Comparison of ENCODE assay signal across 28 cellular contexts in the genomic region with DNA sequence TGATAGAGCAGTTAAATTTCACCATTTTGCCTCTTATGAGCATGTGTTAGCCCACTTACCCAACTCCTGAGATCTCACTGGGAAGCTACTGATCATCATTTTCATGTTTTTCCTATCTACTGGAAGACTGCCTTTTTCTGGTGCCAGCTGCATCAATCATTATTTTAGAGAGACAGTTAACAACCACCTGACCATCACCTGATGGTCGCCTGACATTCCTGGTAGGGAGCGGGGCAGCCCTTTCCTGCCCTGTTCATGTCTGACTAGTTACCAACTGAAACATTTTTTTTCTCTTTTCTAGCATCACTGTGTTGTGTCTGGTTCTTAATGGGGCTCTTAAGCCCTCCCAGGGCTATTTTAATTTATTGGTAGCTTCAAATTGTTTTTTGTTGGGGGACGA. TPM values are rescaled to one million over a fixed set of nuclear protein-coding genes. Genes with fewer than 3 reads are reported as not detected.
"Had no signal": no experiment of that assay in that cellular context is flagged by ENCODE, and none has a peak within 500 bp of the region (broad histone marks: within the 10 kb centered on the region; RNA-seq: fewer than 3 reads in every experiment).

No MANE protein-coding gene starts in this region.

- H3K4me2 ChIP-seq: KMS-11, SK-N-SH had no signal

- H3K4me3 ChIP-seq: cardiac muscle cell, MG63 had no signal

- H3K27ac Mint-ChIP-seq: activated CD4-positive, alpha-beta memory T cell treated with anti-CD3 and anti-CD28 coated beads, Interleukin-2, amount 10 ng/mL, durations not matched to agents 7 days and 5 days; activated naive CD4-positive, alpha-beta T cell treated with anti-CD3 and anti-CD28 coated beads for 36 hours; activated naive CD8-positive, alpha-beta T cell; activated T-helper 17 cell treated with anti-CD3 and anti-CD28 coated beads, Interleukin-2, amount 50 U/mL, for 72 hours; brain had no signal

- H3K27ac ChIP-seq: cardiac muscle cell, KMS-11, VCaP had no signal

- H3K36me3 Mint-ChIP-seq: brain had no signal

- H3K4me3 Mint-ChIP-seq: activated CD4-positive, alpha-beta memory T cell treated with anti-CD3 and anti-CD28 coated beads, Interleukin-2, amount 10 ng/mL, durations not matched to agents 7 days and 5 days; activated naive CD4-positive, alpha-beta T cell treated with anti-CD3 and anti-CD28 coated beads for 36 hours; activated naive CD8-positive, alpha-beta T cell; activated T-helper 17 cell treated with anti-CD3 and anti-CD28 coated beads, Interleukin-2, amount 50 U/mL, for 72 hours; brain had no signal

- H3K36me3 ChIP-seq: cardiac muscle cell, MG63 had no signal

- DNase-seq: activated CD4-positive, alpha-beta memory T cell treated with anti-CD3 and anti-CD28 coated beads, Interleukin-2, amount 10 ng/mL, durations not matched to agents 7 days and 5 days; activated CD4-positive, alpha-beta T cell treated with anti-CD3 and anti-CD28 coated beads, Interleukin-2, amount 50 U/mL, for 1 hour; activated CD4-positive, CD25-positive, alpha-beta regulatory T cell; activated gamma-delta T cell; activated naive CD4-positive, alpha-beta T cell treated with anti-CD3 and anti-CD28 coated beads for 36 hours; activated T-cell treated with anti-CD3 and anti-CD28 coated beads for 4 hours; activated T-cell treated with anti-CD3 and anti-CD28 coated beads, Interleukin-2, amount 50 U/mL, for 48 hours; amygdala; MG63; NCI-H1105; NCI-H1436; NCI-H1930; NCI-H510A treated with DMSO at 0.1 percent for 48 hours; NK-92 treated with Interleukin-12 subunit alpha and Interleukin-12 subunit beta, amount 100 ng/mL, for 24 hours; OCI-M1; RPMI8226; SHP77 treated with DMSO at 0.1 percent for 48 hours; SK-N-SH; T-helper 1 cell had no signal

- H3K9me2 ChIP-seq: SK-N-SH had no signal

- H3K27me3 ChIP-seq: cardiac muscle cell, MG63 had no signal

- H3K4me1 Mint-ChIP-seq: activated CD4-positive, alpha-beta memory T cell treated with anti-CD3 and anti-CD28 coated beads, Interleukin-2, amount 10 ng/mL, durations not matched to agents 7 days and 5 days; activated T-helper 17 cell treated with anti-CD3 and anti-CD28 coated beads, Interleukin-2, amount 50 U/mL, for 72 hours; brain had no signal

RNA-seq across cellular contexts. Expression of a gene that starts 24.6 kb away (rescaled TPM):
- total RNA-seq: activated CD4-positive, alpha-beta memory T cell treated with anti-CD3 and anti-CD28 coated beads, Interleukin-2, amount 10 ng/mL, durations not matched to agents 7 days and 5 days; activated CD8-positive, alpha-beta memory T cell treated with anti-CD3 and anti-CD28 coated beads for 36 hours; activated naive CD4-positive, alpha-beta T cell treated with anti-CD3 and anti-CD28 coated beads for 36 hours; activated T-helper 17 cell treated with anti-CD3 and anti-CD28 coated beads, Interleukin-2, amount 50 U/mL, for 72 hours; astrocyte; cardiac muscle cell; T-helper 2 cell treated with Interferon-gamma antibody and Interleukin-4, amounts not matched to agents 100 ng/mL and 5 ng/mL, for 36 hours had no signal
- polyA plus RNA-seq: cardiac muscle cell, SK-N-SH had no signal
